ENCODE assay signal across 12 cellular contexts in the genomic region with DNA sequence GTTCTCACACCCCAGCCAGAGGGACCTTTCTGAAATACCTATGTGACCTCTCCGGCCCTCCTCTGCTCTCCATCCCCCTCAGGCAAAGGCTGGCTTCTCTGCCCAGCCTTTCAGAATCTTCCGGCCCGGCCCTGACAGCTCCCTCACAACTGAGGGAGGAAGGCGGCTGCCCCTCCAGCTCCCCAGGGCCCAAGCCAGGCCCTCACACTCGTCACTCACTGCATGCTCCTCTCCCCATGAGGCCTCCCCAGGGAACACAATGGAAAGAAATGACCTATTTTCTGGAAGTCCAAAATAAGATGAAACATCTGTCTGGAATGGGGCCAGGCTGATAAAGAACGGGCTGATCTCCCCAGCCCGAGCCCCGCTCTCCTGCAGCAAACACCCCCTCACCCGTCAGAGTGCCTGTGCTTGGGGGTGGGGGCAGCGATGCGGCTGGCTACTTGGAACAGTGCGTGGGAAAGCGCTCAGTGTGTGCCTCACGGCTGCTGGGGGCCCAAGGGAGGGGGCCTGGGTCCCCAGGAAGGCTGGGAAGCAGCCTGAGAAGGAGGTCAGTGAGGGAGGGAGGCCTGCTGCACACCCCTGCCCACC. TPM values are rescaled to one million over a fixed set of nuclear protein-coding genes. Genes with fewer than 3 reads are reported as not detected.
DNase-seq lines count a peak whose midpoint lies in the region; ATAC-seq, FAIRE-seq and TF ChIP-seq lines count a peak whose summit lies in the region.
"Had no signal": no experiment of that assay in that cellular context is flagged by ENCODE, and none has a peak within 500 bp of the region (broad histone marks: within the 10 kb centered on the region; RNA-seq: fewer than 3 reads in every experiment).

No MANE protein-coding gene starts in this region.

- H3K4me2 ChIP-seq in GM12878 (ENCODE audit: control insufficient read depth, insufficient read depth) (no peak overlapping the region), hepatocyte (peak overlapping the region; percentile 64)

- TF ChIP-seq CTCF in GM12878 (IDR thresholded peaks at IDR 0.05 in 2 of 3, conservative IDR thresholded peaks at IDR 0.05 in 1 of 3; ENCODE audit: control insufficient read depth in 2 of 3, extremely low read depth in 1 of 3, insufficient read depth in 1 of 3, low read depth in 3 of 3, low read length in 3 of 3) = no peak
- no peak for TF ChIP-seq CTCF in hepatocyte (IDR thresholded peaks at IDR 0.05; ENCODE audit: poor library complexity)
- no peak for TF ChIP-seq CTCF in sigmoid colon (IDR thresholded peaks at IDR 0.05)

- H3K9me3 ChIP-seq in CD8-positive, alpha-beta memory T cell (ENCODE audit: low read length) = no peaks in the 10 kb centered on the region
- H3K9me3 ChIP-seq in GM12878 (replicated peaks; ENCODE audit: control insufficient read depth, insufficient read depth, low read length) (no peaks in the 10 kb centered on the region), hepatocyte (ENCODE audit: low read depth) (no peaks in the 10 kb centered on the region), sigmoid colon (no peaks in the 10 kb centered on the region)

- RAD21 ChIA-PET in GM12878 (lab: Charles Lee; ENCODE audit: unreplicated experiment) = interaction anchor here (1.6 kb wide), 1 partner anchor 12 kb away, joined by 13 read pairs; a partner anchor contains a TSS

- no peaks in the 10 kb centered on the region for H3K4me1 ChIP-seq in CD8-positive, alpha-beta memory T cell (ENCODE audit: insufficient read depth, low read length)
- H3K4me1 ChIP-seq in GM12878 (ENCODE audit: control insufficient read depth, insufficient read depth, low read length) (no peaks in the 10 kb centered on the region), hepatocyte (ENCODE audit: insufficient read depth) (peaks cover 76% of the 10 kb centered on the region), sigmoid colon (peaks cover 0 to 86% (median 79%) of the 10 kb centered on the region in 4 donors)

- TF ChIP-seq EP300 in GM12878 (IDR thresholded peaks at IDR 0.05; ENCODE audit: borderline replicate concordance in 1 of 2, control insufficient read depth in 1 of 2, low read depth in 2 of 2, low read length in 2 of 2) (no peak), sigmoid colon (IDR thresholded peaks at IDR 0.05) (peak in 2 of 4 donors; percentile 37 to 58)

- no peak for TF ChIP-seq POLR2A in GM12878 (IDR thresholded peaks at IDR 0.05; ENCODE audit: low read depth, low read length)
- no peak for TF ChIP-seq POLR2A in sigmoid colon (IDR thresholded peaks at IDR 0.05)

- no peak for TF ChIP-seq RAD21 in GM12878 (IDR thresholded peaks at IDR 0.05; ENCODE audit: insufficient read depth, low read depth, low read length)

- peak overlapping the region in 1 of 8 donors; percentile 82 for H3K27ac Mint-ChIP-seq in CD8-positive, alpha-beta memory T cell
- H3K27ac Mint-ChIP-seq: activated B cell treated with CpG ODN at 0.5 μM for 24 hours had no signal

- H3K36me3 Mint-ChIP-seq in CD8-positive, alpha-beta memory T cell = no peaks in the 10 kb centered on the region

- no TSS peak for BruUV-seq in GM12878 (replicated peaks; lab: Mats Ljungman, UMichigan)

- H4K20me1 ChIP-seq in GM12878 (ENCODE audit: control insufficient read depth, insufficient read depth) (no peaks in the 10 kb centered on the region), hepatocyte (ENCODE audit: insufficient read depth, poor library complexity, severe bottlenecking) (no peaks in the 10 kb centered on the region)

- SMC1A ChIA-PET in GM12878 (lab: Charles Lee; ENCODE audit: uncharacterized antibody, unreplicated experiment) = interaction anchor here (1.7 kb wide), 1 partner anchor 18 kb away, joined by 10 read pairs; no protein-coding TSS in a partner anchor

- 33% methylated on average over 14 of the region's 14 CpGs for WGBS in GM12878 (ENCODE audit: insufficient coverage, insufficient replicate concordance, low lambda C conversion rate, missing lambda C conversion rate)
- 30% methylated on average over 10 of the region's 14 CpGs for WGBS in hepatocyte (ENCODE audit: low lambda C conversion rate, missing lambda C conversion rate)
- WGBS in sigmoid colon, 2 donors = 64 to 76% methylated on average over 14 of the region's 14 CpGs

- peak overlapping the region in 1 of 7 donors; percentile 33 for H3K4me3 Mint-ChIP-seq in CD8-positive, alpha-beta memory T cell
- H3K4me3 Mint-ChIP-seq: activated B cell treated with CpG ODN at 0.5 μM for 24 hours had no signal

- no peaks in the 10 kb centered on the region for H3K9me3 Mint-ChIP-seq in CD8-positive, alpha-beta memory T cell
- H3K9me3 Mint-ChIP-seq: activated B cell treated with CpG ODN at 0.5 μM for 24 hours had no signal

- ATAC-seq in GM12878 = no peak

- peaks cover 5 to 6% of the 10 kb centered on the region in 2 donors for H3K27me3 Mint-ChIP-seq in CD8-positive, alpha-beta memory T cell
- H3K27me3 Mint-ChIP-seq: activated B cell treated with CpG ODN at 0.5 μM for 24 hours had no signal

- DNase-seq in CD8-positive, alpha-beta memory T cell = no peak
- DNase-seq in GM12878 (ENCODE audit: low read depth, low spot score) (no peak), hepatocyte (ENCODE audit: low spot score) (peak; percentile 57), sigmoid colon (peak; percentile 82), NCI-H1105 treated with DMSO at 0.1 percent for 48 hours (lab: John Stamatoyannopoulos, UW) (no peak), ecto neural progenitor cell (ENCODE audit: low spot score) (no peak), cerebellar cortex (ENCODE audit: low spot score) (no peak)
- no peak for DNase-seq in activated CD8-positive, alpha-beta memory T cell treated with anti-CD3 and anti-CD28 coated beads for 24 hours
- DNase-seq: activated B cell treated with CpG ODN at 0.5 μM for 24 hours, cortex of kidney, DMS153, NCI-H446 had no signal

- in situ Hi-C loops in GM12878 (cut with MboI) = no loop called here

- H3K79me2 ChIP-seq in GM12878 (ENCODE audit: control insufficient read depth, insufficient read depth, low read length) (no peaks in the 10 kb centered on the region), hepatocyte (peaks cover 54% of the 10 kb centered on the region)

- H3K36me3 ChIP-seq in CD8-positive, alpha-beta memory T cell (ENCODE audit: insufficient read depth, low read length) = no peaks in the 10 kb centered on the region
- H3K36me3 ChIP-seq in GM12878 (ENCODE audit: control insufficient read depth in 2 of 2, insufficient read depth in 2 of 2, low read length in 1 of 2) = no peaks in the 10 kb centered on the region
- H3K36me3 ChIP-seq in hepatocyte (replicated peaks; ENCODE audit: insufficient read depth, low read depth) = no peaks in the 10 kb centered on the region
- peaks cover 0 to 9% (median 0%) of the 10 kb centered on the region in 4 donors for H3K36me3 ChIP-seq in sigmoid colon

- H3K27ac ChIP-seq in CD8-positive, alpha-beta memory T cell (ENCODE audit: low read depth, low read length) = peak overlapping the region; percentile 24
- H3K27ac ChIP-seq in GM12878 (ENCODE audit: control insufficient read depth, insufficient read depth) (no peak overlapping the region), hepatocyte (peak overlapping the region; percentile 93), sigmoid colon (peak overlapping the region; percentile 84 to 92 (median 87))

- H3K9me2 ChIP-seq in hepatocyte (replicated peaks; ENCODE audit: insufficient read depth) = no peaks in the 10 kb centered on the region

- CTCF ChIA-PET in CD8-positive, alpha-beta memory T cell (lab: Charles Lee) = no interaction called here
- CTCF ChIA-PET in GM12878 (lab: Yijun Ruan, JAX) = interaction anchor here (0.8 to 1.7 kb wide), 4 partner anchors 11 to 18 kb away, joined by 3 to 11 read pairs (median 4); a partner anchor contains a TSS

- no peak overlapping the region for H2AFZ ChIP-seq in GM12878 (ENCODE audit: control insufficient read depth, low read depth, low read length)
- H2AFZ ChIP-seq in hepatocyte = no peak overlapping the region

- intact Hi-C loops in GM12878 (cut with micrococcal nuclease; ENCODE audit: unreplicated experiment) = no loop called here
- intact Hi-C loops in sigmoid colon (cut with DNase I) = no loop called here

- H3K27me3 ChIP-seq in CD8-positive, alpha-beta memory T cell (ENCODE audit: insufficient read depth, low read length, poor library complexity, severe bottlenecking) = no peaks in the 10 kb centered on the region
- H3K27me3 ChIP-seq in GM12878 (replicated peaks in 1 of 2; ENCODE audit: control insufficient read depth in 2 of 2, insufficient read depth in 2 of 2, low read length in 1 of 2) (no peaks in the 10 kb centered on the region), hepatocyte (no peaks in the 10 kb centered on the region), sigmoid colon (no peaks in the 10 kb centered on the region)

- no peak overlapping the region for H3K9ac ChIP-seq in GM12878 (ENCODE audit: control insufficient read depth, insufficient read depth, low read length)

- POLR2A ChIA-PET in CD8-positive, alpha-beta memory T cell (lab: Charles Lee) = no interaction called here
- POLR2A ChIA-PET in GM12878 (lab: Charles Lee) = no interaction called here

- no peaks in the 10 kb centered on the region for H3K4me1 Mint-ChIP-seq in CD8-positive, alpha-beta memory T cell
- H3K4me1 Mint-ChIP-seq: activated B cell treated with CpG ODN at 0.5 μM for 24 hours had no signal

- H3K4me3 ChIP-seq in CD8-positive, alpha-beta memory T cell (ENCODE audit: low read length) = no peak overlapping the region
- H3K4me3 ChIP-seq in GM12878 (no peak overlapping the region), hepatocyte (no peak overlapping the region), sigmoid colon (peak overlapping the region in 3 of 4 donors; percentile 10 to 12 (median 11))

- FAIRE-seq in GM12878 (lab: Jason Lieb, UNC) = no peak

RNA-seq across cellular contexts. Expression of a gene that starts 11.3 kb away (rescaled TPM):
- 1 to 10 TPM in 1 of 2 experiments, under 1 TPM in 1; 0.66 to 2.0 TPM for total RNA-seq in CD8-positive, alpha-beta memory T cell
- polyA plus RNA-seq in CD8-positive, alpha-beta memory T cell = 0.81 TPM
- 33.8 and 34.4 TPM in 2 replicates for total RNA-seq in GM12878 (2013; cell fraction: nucleolus; rRNA removed)
- total RNA-seq in GM12878 (2014; rRNA removed) (1.8 and 3.0 TPM in 2 replicates), GM12878 (2014; rRNA removed; fragmentation: Illumina TruSeq; extraction: Trizol) (1.2 and 1.4 TPM in 2 replicates), GM12878 (2021) (2.2 and 3.3 TPM in 2 replicates), hepatocyte (36.8 and 55.1 TPM in 2 replicates), sigmoid colon (100 to 1,000 TPM in 1 of 4 donors, 10 to 100 TPM in 3; 54.9 to 104 (median 69.4) TPM)
- 0.93 TPM for polyA plus RNA-seq in GM12878 (2011; ENCODE audit: low read depth)
- polyA plus RNA-seq in GM12878 (2011; rRNA removed) (0.64 and 0.65 TPM in 2 replicates), GM12878 (2014; fragmentation: Illumina TruSeq; extraction: Trizol) (0.41 and 0.90 TPM in 2 replicates), GM12878 (2014; fragmentation: Nextera tagmentation; extraction: Ambion mirVana) (under 1 TPM; 0.02 to 0.16 TPM), GM12878 (2014; rRNA removed) (0.94 and 2.1 TPM in 2 replicates), GM12878 (2016; fragmentation: Nextera tagmentation; extraction: Ambion mirVana) (1 to 10 TPM; 1.5 to 1.7 TPM), hepatocyte (55.2 and 62.9 TPM in 2 replicates), sigmoid colon (10 to 100 TPM in 1 of 3 donors, 1 to 10 TPM in 2; 3.9 to 26.7 (median 6.0) TPM)
- polyA plus RNA-seq in GM12878 (2011; cell fraction: cytosol; rRNA removed) = 0.87 and 1.5 TPM in 2 replicates
- 2.1 and 4.4 TPM in 2 replicates for polyA plus RNA-seq in GM12878 (2011; cell fraction: nucleus; rRNA removed)
- 2.0 and 2.7 TPM in 2 replicates for polyA plus RNA-seq in GM12878 (2012)
- 2.6 and 2.8 TPM in 2 replicates for polyA minus RNA-seq in GM12878 (2011; rRNA and poly(A)+ RNA removed)
- 0.94 and 1.6 TPM in 2 replicates for polyA minus RNA-seq in GM12878 (2011; cell fraction: cytosol; rRNA and poly(A)+ RNA removed)
- 2.8 and 4.2 TPM in 2 replicates for polyA minus RNA-seq in GM12878 (2011; cell fraction: nucleus; rRNA and poly(A)+ RNA removed)

RNA-seq across cellular contexts. Expression of a gene that starts 22.3 kb away (rescaled TPM):
- total RNA-seq in CD8-positive, alpha-beta memory T cell = not detected
- polyA plus RNA-seq in CD8-positive, alpha-beta memory T cell = not detected
- total RNA-seq in GM12878 (2013; cell fraction: nucleolus; rRNA removed) = not detected in 2 replicates
- total RNA-seq in GM12878 (2014; rRNA removed) (not detected in 2 replicates), GM12878 (2014; rRNA removed; fragmentation: Illumina TruSeq; extraction: Trizol) (not detected in 2 replicates), GM12878 (2021) (not detected in 2 replicates), hepatocyte (54.6 and 58.2 TPM in 2 replicates), sigmoid colon (1 to 10 TPM in 1 of 4 donors, under 1 TPM in 1, not detected in 2; 0.71 to 1.4 TPM)
- polyA plus RNA-seq in GM12878 (2011; ENCODE audit: low read depth) = not detected
- polyA plus RNA-seq in GM12878 (2011; rRNA removed) (not detected in 2 replicates), GM12878 (2014; fragmentation: Illumina TruSeq; extraction: Trizol) (not detected in 2 replicates), GM12878 (2014; fragmentation: Nextera tagmentation; extraction: Ambion mirVana) (not detected), GM12878 (2014; rRNA removed) (not detected in 2 replicates), GM12878 (2016; fragmentation: Nextera tagmentation; extraction: Ambion mirVana) (not detected), hepatocyte (43.3 and 46.9 TPM in 2 replicates), sigmoid colon (100 to 1,000 TPM; 325 to 455 (median 330) TPM)
- polyA plus RNA-seq in GM12878 (2011; cell fraction: cytosol; rRNA removed) = not detected in 2 replicates
- not detected in 2 replicates for polyA plus RNA-seq in GM12878 (2011; cell fraction: nucleus; rRNA removed)
- not detected in 2 replicates for polyA plus RNA-seq in GM12878 (2012)
- polyA minus RNA-seq in GM12878 (2011; rRNA and poly(A)+ RNA removed) = not detected in 2 replicates
- polyA minus RNA-seq in GM12878 (2011; cell fraction: cytosol; rRNA and poly(A)+ RNA removed) = not detected in 2 replicates
- polyA minus RNA-seq in GM12878 (2011; cell fraction: nucleus; rRNA and poly(A)+ RNA removed) = not detected in 2 replicates
- total RNA-seq: activated B cell treated with CpG ODN at 0.5 μM for 24 hours had no signal

RNA-seq across cellular contexts. Expression of a gene that starts 45.6 kb away (rescaled TPM):
- not detected for total RNA-seq in CD8-positive, alpha-beta memory T cell
- not detected for polyA plus RNA-seq in CD8-positive, alpha-beta memory T cell
- not detected in 2 replicates for total RNA-seq in GM12878 (2013; cell fraction: nucleolus; rRNA removed)
- total RNA-seq in GM12878 (2014; rRNA removed) (0.06 and 0.11 TPM in 2 replicates), GM12878 (2014; rRNA removed; fragmentation: Illumina TruSeq; extraction: Trizol) (0.05 TPM in 1 of 2 replicates, not detected in the other), GM12878 (2021) (0.08 TPM in 1 of 2 replicates, not detected in the other), hepatocyte (0.88 and 1.1 TPM in 2 replicates), sigmoid colon (not detected)
- polyA plus RNA-seq in GM12878 (2011; ENCODE audit: low read depth) = not detected
- polyA plus RNA-seq in GM12878 (2011; rRNA removed) (not detected in 2 replicates), GM12878 (2014; fragmentation: Illumina TruSeq; extraction: Trizol) (0.01 TPM in 1 of 2 replicates, not detected in the other), GM12878 (2014; fragmentation: Nextera tagmentation; extraction: Ambion mirVana) (not detected), GM12878 (2014; rRNA removed) (0.04 TPM in 1 of 2 replicates, not detected in the other), GM12878 (2016; fragmentation: Nextera tagmentation; extraction: Ambion mirVana) (under 1 TPM in 1 of 2 experiments, not detected in 1; 0.15 TPM), hepatocyte (0.39 and 0.99 TPM in 2 replicates), sigmoid colon (10 to 100 TPM in 1 of 3 donors, under 1 TPM in 2; 0.46 to 10.8 (median 0.60) TPM)
- 0.01 TPM in 1 of 2 replicates, not detected in the other for polyA plus RNA-seq in GM12878 (2011; cell fraction: cytosol; rRNA removed)
- 0.03 TPM in 2 replicates for polyA plus RNA-seq in GM12878 (2011; cell fraction: nucleus; rRNA removed)
- 0.13 and 0.16 TPM in 2 replicates for polyA plus RNA-seq in GM12878 (2012)
- polyA minus RNA-seq in GM12878 (2011; rRNA and poly(A)+ RNA removed) = not detected in 2 replicates
- polyA minus RNA-seq in GM12878 (2011; cell fraction: cytosol; rRNA and poly(A)+ RNA removed) = not detected in 2 replicates
- polyA minus RNA-seq in GM12878 (2011; cell fraction: nucleus; rRNA and poly(A)+ RNA removed) = not detected in 2 replicates
- total RNA-seq: activated B cell treated with CpG ODN at 0.5 μM for 24 hours had no signal

RNA-seq across cellular contexts. Expression of a gene that starts 58.0 kb away (rescaled TPM):
- total RNA-seq in CD8-positive, alpha-beta memory T cell = 1 to 10 TPM; 1.7 to 2.7 TPM
- polyA plus RNA-seq in CD8-positive, alpha-beta memory T cell = 0.59 TPM
- total RNA-seq in GM12878 (2013; cell fraction: nucleolus; rRNA removed) = 9.9 TPM in 2 replicates
- total RNA-seq in GM12878 (2014; rRNA removed) = 2.0 and 2.4 TPM in 2 replicates
- 0.63 and 0.69 TPM in 2 replicates for total RNA-seq in GM12878 (2014; rRNA removed; fragmentation: Illumina TruSeq; extraction: Trizol)
- 3.6 and 4.4 TPM in 2 replicates for total RNA-seq in GM12878 (2021)
- polyA plus RNA-seq in GM12878 (2011; ENCODE audit: low read depth) = 0.34 TPM
- 0.73 and 1.7 TPM in 2 replicates for polyA plus RNA-seq in GM12878 (2011; rRNA removed)
- 2.0 and 2.1 TPM in 2 replicates for polyA plus RNA-seq in GM12878 (2011; cell fraction: cytosol; rRNA removed)
- polyA plus RNA-seq in GM12878 (2011; cell fraction: nucleus; rRNA removed) = 2.5 and 3.6 TPM in 2 replicates
- polyA plus RNA-seq in GM12878 (2012) = 0.64 and 0.76 TPM in 2 replicates
- polyA plus RNA-seq in GM12878 (2014; fragmentation: Illumina TruSeq; extraction: Trizol) = 0.97 and 2.3 TPM in 2 replicates
- under 1 TPM; 0.35 to 0.38 TPM for polyA plus RNA-seq in GM12878 (2014; fragmentation: Nextera tagmentation; extraction: Ambion mirVana)
- polyA plus RNA-seq in GM12878 (2014; rRNA removed) = 2.8 and 3.2 TPM in 2 replicates
- polyA plus RNA-seq in GM12878 (2016; fragmentation: Nextera tagmentation; extraction: Ambion mirVana) = under 1 TPM; 0.47 to 0.79 TPM
- 2.0 and 3.2 TPM in 2 replicates for polyA minus RNA-seq in GM12878 (2011; rRNA and poly(A)+ RNA removed)
- 0.80 and 0.83 TPM in 2 replicates for polyA minus RNA-seq in GM12878 (2011; cell fraction: cytosol; rRNA and poly(A)+ RNA removed)
- polyA minus RNA-seq in GM12878 (2011; cell fraction: nucleus; rRNA and poly(A)+ RNA removed) = 0.48 and 1.2 TPM in 2 replicates
- total RNA-seq in hepatocyte = 4.5 and 4.7 TPM in 2 replicates
- polyA plus RNA-seq in hepatocyte = 3.6 and 5.1 TPM in 2 replicates
- total RNA-seq in sigmoid colon = 10 to 100 TPM; 21.9 to 44.4 (median 36.0) TPM
- polyA plus RNA-seq in sigmoid colon = 10 to 100 TPM; 10.8 to 26.1 (median 16.3) TPM

Comparison
In these comparisons a context has a peak if more than half of its experiments do, and no peak if none do; other contexts are left out.
1. DNase-seq: peak in hepatocyte (single experiment) and sigmoid colon (single experiment); none in CD8-positive, alpha-beta memory T cell (0 of 5), GM12878 (single experiment), NCI-H1105 treated with DMSO at 0.1 percent for 48 hours (single experiment), ecto neural progenitor cell (single experiment), cerebellar cortex (single experiment) and activated CD8-positive, alpha-beta memory T cell treated with anti-CD3 and anti-CD28 coated beads for 24 hours (single experiment).
2. H3K4me3 ChIP-seq: peak in sigmoid colon (3 of 4); none in CD8-positive, alpha-beta memory T cell (single experiment), GM12878 (single experiment) and hepatocyte (single experiment).
3. RNA of a gene that starts 22.3 kb away (total RNA-seq): 54.6 to 58.2 TPM in hepatocyte; 0.71 to 1.4 TPM in sigmoid colon, not detected in CD8-positive, alpha-beta memory T cell and not detected in GM12878; every median in the first group is over 10 times any median in the second.